8 cellular contexts compared by ENCODE assay signal in the genomic region with DNA sequence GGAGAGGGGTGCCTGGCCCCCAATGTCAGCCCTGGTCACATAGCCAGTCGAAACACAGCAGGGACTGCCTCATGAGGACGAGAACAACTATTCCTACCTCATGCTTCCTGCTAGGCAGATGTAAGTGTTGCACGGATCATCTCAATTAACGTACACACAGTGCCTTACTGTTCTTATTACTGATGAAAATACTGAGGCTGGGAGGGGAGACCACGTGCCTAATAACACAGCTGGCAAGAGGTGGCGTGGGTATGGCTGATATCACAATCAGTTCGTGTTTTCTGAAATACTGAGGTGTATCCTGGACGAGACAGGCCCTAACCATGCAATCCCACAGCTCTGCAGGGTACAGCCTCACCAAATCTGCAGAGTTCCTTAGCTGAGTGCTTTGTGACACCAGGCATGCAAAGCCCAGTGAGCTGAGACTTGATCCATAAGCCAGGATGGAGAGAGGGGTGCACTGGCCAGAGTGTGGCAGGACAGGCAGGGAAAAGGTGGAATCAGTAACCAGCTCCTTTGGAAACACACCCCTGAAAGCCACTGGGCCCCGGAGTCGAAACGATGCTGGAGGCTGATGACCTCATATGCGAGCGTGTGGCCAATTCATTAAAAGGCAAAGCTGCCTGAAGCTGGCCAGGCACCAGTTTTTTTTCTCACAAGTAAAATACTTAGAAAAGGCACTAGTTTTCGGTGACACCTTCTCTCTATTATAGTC.
DNase-seq lines count a peak whose midpoint lies in the region; ATAC-seq and TF ChIP-seq lines count a peak whose summit lies in the region.

No MANE protein-coding gene starts in this region.

- no peaks in the 10 kb centered on the region for H3K9me3 ChIP-seq in H9 (ENCODE audit: control insufficient read depth, low read depth, low read length)
- H3K9me3 ChIP-seq in smooth muscle cell (replicated peaks; ENCODE audit: low read depth), result no peaks in the 10 kb centered on the region

- H3K56ac ChIP-seq in H9 (ENCODE audit: insufficient read length, low read depth, low read length), result no peak overlapping the region

- H3K4me3 ChIP-seq in astrocyte of the spinal cord (ENCODE audit: low read depth, low read length) (no peak overlapping the region), smooth muscle cell (peak overlapping the region; percentile 38)

- H2BK5ac ChIP-seq in H9 (ENCODE audit: insufficient read length, low read length), result no peak overlapping the region

- intact Hi-C loops in left ventricle myocardium superior (cut with micrococcal nuclease), result no loop called here

- no peak overlapping the region for H3K4ac ChIP-seq in H9 (ENCODE audit: low read depth, low read length)

- H2AK5ac ChIP-seq in H9 (ENCODE audit: insufficient read length, low read length), result no peak overlapping the region

- no peaks in the 10 kb centered on the region for H3K23me2 ChIP-seq in H9 (ENCODE audit: insufficient read length, low read depth, low read length, poor library complexity, severe bottlenecking)

- peaks cover 32 to 34% of the 10 kb centered on the region in 2 experiments for H3K4me1 Mint-ChIP-seq in H9

- H2BK12ac ChIP-seq in H9 (ENCODE audit: insufficient read length, low read depth, low read length), result no peak overlapping the region

- no peak for TF ChIP-seq CTCF in H9 (conservative IDR thresholded peaks at IDR 0.05)
- TF ChIP-seq CTCF in astrocyte of the spinal cord (IDR thresholded peaks at IDR 0.05; ENCODE audit: low read depth, low read length), result no peak
- no peak for TF ChIP-seq CTCF in smooth muscle cell (IDR thresholded peaks at IDR 0.05; ENCODE audit: borderline replicate concordance, insufficient read depth, poor library complexity, severe bottlenecking)

- in situ Hi-C loops in astrocyte of the spinal cord (cut with HindIII; ENCODE audit: low sequenced_read_pairs), result no loop called here

- H3K9me3 Mint-ChIP-seq in H9, result no peaks in the 10 kb centered on the region

- peak overlapping the region; percentile 8 for H3K18ac ChIP-seq in H9 (ENCODE audit: insufficient read length, low read depth, low read length)

- H3K4me1 ChIP-seq in H9 (ENCODE audit: insufficient read depth, low read length) (peaks cover 2% of the 10 kb centered on the region; the same call in 1 of the 2 replicates), smooth muscle cell (ENCODE audit: low read depth) (peaks cover 20% of the 10 kb centered on the region)

- no peak overlapping the region for H3T11ph ChIP-seq in H9 (ENCODE audit: low read length)

- H4K8ac ChIP-seq in H9 (replicated peaks; ENCODE audit: insufficient read length, low read depth, low read length), result no peak overlapping the region

- no peaks in the 10 kb centered on the region for H3K27me3 Mint-ChIP-seq in H9 (ENCODE audit: low read depth)

- H2BK15ac ChIP-seq in H9 (ENCODE audit: low read depth, low read length), result no peak overlapping the region

- H2AFZ ChIP-seq in H9 (ENCODE audit: low read length), result no peak overlapping the region
- H2AFZ ChIP-seq in smooth muscle cell (ENCODE audit: low read depth), result no peak overlapping the region

- no peak overlapping the region for H3K4me3 Mint-ChIP-seq in H9

- H3F3A ChIP-seq in smooth muscle cell (ENCODE audit: low read depth), result peaks cover 18% of the 10 kb centered on the region

- H4K5ac ChIP-seq in H9 (ENCODE audit: insufficient read length, low read depth, low read length), result peak overlapping the region; percentile 13

- no peak overlapping the region for H3K9ac ChIP-seq in H9 (ENCODE audit: extremely low read depth, insufficient read length, low read length)
- peak overlapping the region; percentile 80 for H3K9ac ChIP-seq in smooth muscle cell (ENCODE audit: low read depth)

- H2BK20ac ChIP-seq in H9 (ENCODE audit: low read depth, low read length, poor library complexity, severe bottlenecking), result no peak overlapping the region

- no peak overlapping the region for H3K4me2 ChIP-seq in H9 (ENCODE audit: insufficient read depth, insufficient read length, low read length)
- H3K4me2 ChIP-seq in smooth muscle cell, result peak overlapping the region; percentile 84

- H3K27ac ChIP-seq in H9 (ENCODE audit: insufficient read length, low read depth, low read length) (peak overlapping the region; percentile 15), smooth muscle cell (ENCODE audit: low read depth) (peak overlapping the region; percentile 90)

- no peak overlapping the region for H4K91ac ChIP-seq in H9 (ENCODE audit: insufficient read length, low read depth, low read length)

- no peaks in the 10 kb centered on the region for H3K79me1 ChIP-seq in H9 (ENCODE audit: insufficient read depth, low read depth, low read length, poor library complexity, severe bottlenecking)

- no peak overlapping the region for H3K23ac ChIP-seq in H9 (ENCODE audit: insufficient read length, low read depth, low read length)

- DNase-seq in H9 (no peak), astrocyte of the spinal cord (ENCODE audit: low read depth, low spot score) (peak; percentile 73), left ventricle myocardium superior (peak; percentile 67), smooth muscle cell (lab: John Stamatoyannopoulos, UW; ENCODE audit: unreplicated experiment) (peak; percentile 7)
- no peak for DNase-seq in stimulated activated CD4-positive, alpha-beta T cell treated with anti-CD3 and anti-CD28 coated beads, Interleukin-2, amount 100 ng/mL, for 24 hours

- peak overlapping the region; percentile 95 to 99 (median 97); a peak in 5 of 7 replicates for H3K27ac Mint-ChIP-seq in H9

- H3K36me3 ChIP-seq in smooth muscle cell (ENCODE audit: low read depth), result no peaks in the 10 kb centered on the region

- H3K27me3 ChIP-seq in H9 (ENCODE audit: insufficient read depth, low read length), result no peaks in the 10 kb centered on the region
- H3K27me3 ChIP-seq in smooth muscle cell (ENCODE audit: low read depth), result no peaks in the 10 kb centered on the region

- peak; percentile 48 for ATAC-seq in left ventricle myocardium superior
- no peak for ATAC-seq in HG03432 (IDR thresholded peaks at IDR 0.05; ENCODE audit: unreplicated experiment)
- no peak for ATAC-seq in HG03439 (IDR thresholded peaks at IDR 0.05; ENCODE audit: unreplicated experiment)
- ATAC-seq in GM21367 (IDR thresholded peaks at IDR 0.05; ENCODE audit: unreplicated experiment), result no peak

- no peaks in the 10 kb centered on the region for H3K79me2 ChIP-seq in H9 (ENCODE audit: insufficient read depth, low read length)
- H3K79me2 ChIP-seq in smooth muscle cell (ENCODE audit: low read depth), result no peaks in the 10 kb centered on the region

- H4K20me1 ChIP-seq in H9 (ENCODE audit: control insufficient read depth, insufficient read depth, insufficient read length) (no peaks in the 10 kb centered on the region), smooth muscle cell (ENCODE audit: low read depth) (peaks cover 15% of the 10 kb centered on the region)

- WGBS in H9 (ENCODE audit: extremely low coverage, insufficient read length, low lambda C conversion rate), result no CpG with 5 or more reads among the region's 14 CpGs
- WGBS in smooth muscle cell (ENCODE audit: low lambda C conversion rate), result 45% methylated on average over 14 of the region's 14 CpGs

- no peak overlapping the region for H2BK120ac ChIP-seq in H9 (ENCODE audit: low read depth, low read length, poor library complexity, severe bottlenecking)

- peaks cover 2 to 6% (median 3%) of the 10 kb centered on the region in 3 experiments; a peak in 4 of 7 replicates for H3K36me3 Mint-ChIP-seq in H9 (ENCODE audit: insufficient read depth in 1 of 3, low read depth in 3 of 3)

- peak overlapping the region; percentile 63; the same call in 1 of the 2 replicates for H3K14ac ChIP-seq in H9 (ENCODE audit: insufficient read depth, low read length)

Comparison
In these comparisons a context has a peak if more than half of its experiments do, and no peak if none do; other contexts are left out.
1. DNase-seq: peak in astrocyte of the spinal cord (single experiment), left ventricle myocardium superior (single experiment) and smooth muscle cell (single experiment); none in H9 (single experiment) and stimulated activated CD4-positive, alpha-beta T cell treated with anti-CD3 and anti-CD28 coated beads, Interleukin-2, amount 100 ng/mL, for 24 hours (0 of 2).